ENCODE assay signal across 26 cellular contexts in genomic region chr16:22214402-22214801, GRCh38. TPM values are rescaled to one million over a fixed set of nuclear protein-coding genes. Genes with fewer than 3 reads are reported as not detected.
"Had no signal": no experiment of that assay in that cellular context is flagged by ENCODE, and none has a peak within 500 bp of the region (broad histone marks: within the 10 kb centered on the region; RNA-seq: fewer than 3 reads in every experiment).

No MANE protein-coding gene starts in this region.

- H3K27me3 Mint-ChIP-seq: activated B cell treated with CpG ODN at 0.5 μM for 24 hours; activated CD4-positive, alpha-beta T cell treated with anti-CD3 and anti-CD28 coated beads, Interleukin-2, amount 10 ng/mL, durations not matched to agents 24 days and 14 days; activated naive CD4-positive, alpha-beta T cell treated with anti-CD3 and anti-CD28 coated beads, Interleukin-2, amount 50 U/mL, for 24 hours; T-cell had no signal

- H3K4me3 Mint-ChIP-seq: activated B cell treated with CpG ODN at 0.5 μM for 24 hours; activated CD4-positive, alpha-beta T cell treated with anti-CD3 and anti-CD28 coated beads, Interleukin-2, amount 10 ng/mL, durations not matched to agents 24 days and 14 days; activated naive CD4-positive, alpha-beta T cell treated with anti-CD3 and anti-CD28 coated beads, Interleukin-2, amount 50 U/mL, for 24 hours; T-cell had no signal

- H3K27me3 ChIP-seq: breast epithelium had no signal

- ATAC-seq: Right ventricle myocardium inferior, T-cell had no signal

- H3K36me3 ChIP-seq: breast epithelium had no signal

- DNase-seq: activated B cell treated with CpG ODN at 0.5 μM for 24 hours; activated CD4-positive, alpha-beta T cell treated with anti-CD3 and anti-CD28 coated beads for 1 hour; activated CD4-positive, alpha-beta T cell treated with anti-CD3 and anti-CD28 coated beads, Interleukin-2, amount 10 ng/mL, durations not matched to agents 24 days and 14 days; activated CD4-positive, alpha-beta T cell treated with anti-CD3 and anti-CD28 coated beads, Interleukin-2, amount 50 U/mL, for 48 hours; activated gamma-delta T cell treated with Interleukin-2 at 50 U/mL for 16 hours; activated T-cell treated with anti-CD3 and anti-CD28 coated beads for 4 hours; activated T-cell treated with anti-CD3 and anti-CD28 coated beads, Interleukin-2, amount 50 U/mL, for 48 hours; aorta; central memory CD4-positive, alpha-beta T cell; NCI-H1092; NCI-H1417; NCI-H1930; NCI-H2171; NCI-H2227 treated with DMSO at 0.1 percent for 48 hours; NCI-H446 treated with DMSO at 0.1 percent for 48 hours; NCI-H524 treated with DMSO at 0.1 percent for 48 hours; NCI-H748 treated with DMSO at 0.1 percent for 48 hours; RPMI8226; T-cell had no signal

- H3K9me3 Mint-ChIP-seq: activated B cell treated with CpG ODN at 0.5 μM for 24 hours; activated naive CD4-positive, alpha-beta T cell treated with anti-CD3 and anti-CD28 coated beads, Interleukin-2, amount 50 U/mL, for 24 hours; activated T-helper 2 cell treated with anti-CD3 and anti-CD28 coated beads, Interferon-gamma antibody, Interleukin-2, Interleukin-4, amounts not matched to agents 10 μg/mL and 5 μg/mL and 100 μg/mL, durations not matched to agents 14 hours and 24 hours and 36 hours; T-cell had no signal

- H3K4me1 ChIP-seq: breast epithelium had no signal

- H3K27ac ChIP-seq: breast epithelium, SK-N-MC had no signal

- H3K9me3 ChIP-seq: breast epithelium had no signal

- H3K4me3 ChIP-seq: breast epithelium, SK-N-MC had no signal

- H3K27ac Mint-ChIP-seq: activated B cell treated with CpG ODN at 0.5 μM for 24 hours; activated CD4-positive, alpha-beta T cell treated with anti-CD3 and anti-CD28 coated beads, Interleukin-2, amount 10 ng/mL, durations not matched to agents 24 days and 14 days; T-cell had no signal

RNA-seq across cellular contexts. Expression of gene SDR42E2, which starts 52.1 kb away (rescaled TPM):
- total RNA-seq: activated CD8-positive, alpha-beta memory T cell treated with anti-CD3 and anti-CD28 coated beads for 36 hours; aorta; chondrocyte; Right ventricle myocardium inferior had no signal
